14 cellular contexts compared by ENCODE assay signal in the genomic region with DNA sequence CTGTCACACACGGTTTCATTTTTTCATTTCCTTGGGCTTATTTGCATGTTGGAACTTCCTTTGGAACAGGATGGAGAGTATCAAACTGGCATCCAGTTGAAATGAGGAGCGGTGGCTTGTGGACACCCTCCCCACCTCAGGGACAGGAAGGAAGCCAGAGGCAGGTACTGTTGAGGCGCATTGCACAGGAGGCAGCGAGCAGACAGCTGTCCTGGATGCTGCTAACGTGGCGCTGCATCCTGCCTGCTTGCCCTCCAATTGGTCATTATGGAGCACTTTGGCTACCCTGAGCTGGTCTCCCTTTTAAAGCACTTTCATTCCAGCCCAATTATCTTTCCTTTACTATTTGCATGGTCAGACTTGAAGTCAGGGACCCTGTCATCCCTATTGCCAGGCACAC.
"Had no signal": no experiment of that assay in that cellular context is flagged by ENCODE, and none has a peak within 500 bp of the region (broad histone marks: within the 10 kb centered on the region; RNA-seq: fewer than 3 reads in every experiment).

No MANE protein-coding gene starts in this region.

- H3K4me2 ChIP-seq: neural progenitor cell had no signal

- H3K27me3 ChIP-seq: gastrocnemius medialis, left lung, neural progenitor cell, stomach had no signal

- H3K4me1 ChIP-seq: gastrocnemius medialis, left lung, neural progenitor cell, parathyroid adenoma had no signal

- H3K36me3 ChIP-seq: gastrocnemius medialis, left lung, neural progenitor cell, stomach, thoracic aorta had no signal

- H3K36me3 Mint-ChIP-seq: neural progenitor cell had no signal

- ATAC-seq: activated CD8-positive, alpha-beta T cell treated with anti-CD3 and anti-CD28 coated beads, Interleukin-2, amount 10 ng/mL, durations not matched to agents 7 days and 5 days; gastrocnemius medialis; left lung had no signal

- H3K27ac ChIP-seq: gastrocnemius medialis, left lung, neural progenitor cell, parathyroid adenoma, stomach, thoracic aorta had no signal

- H3K4me3 Mint-ChIP-seq: activated CD8-positive, alpha-beta T cell treated with anti-CD3 and anti-CD28 coated beads, Interleukin-2, amount 10 ng/mL, durations not matched to agents 7 days and 5 days; neural progenitor cell had no signal

- DNase-seq: activated CD4-positive, alpha-beta T cell treated with anti-CD3 and anti-CD28 coated beads for 48 hours; activated CD8-positive, alpha-beta memory T cell treated with anti-CD3 and anti-CD28 coated beads, Interleukin-2, amount 50 U/mL, for 48 hours; activated CD8-positive, alpha-beta T cell treated with anti-CD3 and anti-CD28 coated beads, Interleukin-2, amount 10 ng/mL, durations not matched to agents 7 days and 5 days; activated naive CD4-positive, alpha-beta T cell treated with Interleukin-2 at 50 U/mL for 16 hours; cortex of kidney; effector CD8-positive, alpha-beta T cell; gastrocnemius medialis; stimulated activated CD4-positive, alpha-beta T cell treated with anti-CD3 and anti-CD28 coated beads, Interleukin-15, amount 100 ng/mL, for 24 hours; stimulated activated CD4-positive, alpha-beta T cell treated with anti-CD3 and anti-CD28 coated beads, Interleukin-4, amount 100 ng/mL, for 24 hours; stomach had no signal

- H3K4me3 ChIP-seq: gastrocnemius medialis, left lung, neural progenitor cell, stomach, thoracic aorta had no signal

- H3K27ac Mint-ChIP-seq: activated CD8-positive, alpha-beta T cell treated with anti-CD3 and anti-CD28 coated beads, Interleukin-2, amount 10 ng/mL, durations not matched to agents 7 days and 5 days; neural progenitor cell had no signal

- H3K9me3 Mint-ChIP-seq: neural progenitor cell had no signal

- H3K4me1 Mint-ChIP-seq: neural progenitor cell had no signal

- H3K9me3 ChIP-seq: gastrocnemius medialis, left lung, stomach, thoracic aorta had no signal

- H3K9ac ChIP-seq: neural progenitor cell, parathyroid adenoma had no signal
